ENCODE assay signal across 1 cellular context in the genomic region with DNA sequence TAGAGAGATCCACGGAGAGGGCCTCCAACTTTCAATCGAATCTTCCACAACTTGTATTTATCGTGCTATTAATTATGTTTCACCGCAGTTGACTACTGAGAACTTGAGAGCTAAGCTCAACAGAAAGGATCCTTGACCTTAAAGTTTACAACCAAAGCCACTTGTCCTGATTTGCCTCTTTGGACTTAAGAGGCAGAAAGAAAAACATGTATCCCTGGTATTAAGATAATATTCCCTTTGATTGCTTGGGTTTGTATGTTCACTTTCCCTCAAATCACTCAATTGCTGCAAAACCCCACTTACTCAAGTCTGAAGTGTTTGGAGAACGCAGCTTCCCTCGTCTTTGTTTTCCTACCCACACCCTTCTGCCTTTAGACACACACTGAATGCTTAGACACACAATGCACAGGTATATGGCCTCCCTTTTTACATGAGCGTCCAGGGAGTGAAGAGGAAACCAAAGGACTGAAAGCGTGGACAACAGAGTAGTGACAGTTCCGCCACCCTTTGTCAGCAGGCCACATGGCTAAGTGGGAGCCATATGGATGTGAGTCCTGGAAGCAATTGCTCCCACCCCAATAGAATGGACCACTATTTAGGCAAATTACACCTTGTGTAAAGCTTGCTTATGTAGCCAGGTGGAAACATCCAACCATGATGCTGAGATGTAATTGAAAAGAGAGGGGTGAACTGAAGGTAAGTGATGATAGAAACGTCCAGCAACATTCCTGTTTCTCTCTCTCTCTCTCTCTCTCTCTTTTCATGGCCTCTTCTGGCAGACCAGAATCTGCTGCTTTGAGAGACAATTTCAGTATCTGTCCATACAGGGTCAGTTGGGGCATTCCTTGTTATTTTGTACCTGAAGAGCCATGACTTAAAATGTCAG.
TF ChIP-seq lines count a peak whose summit lies in the region.

No MANE protein-coding gene starts in this region.

TF ChIP-seq in H1, 55 proteins besides CTCF, POLR2A, EP300 and RAD21 (continued from another document):
- TF ChIP-seq RFX5 (IDR thresholded peaks at IDR 0.05; ENCODE audit: borderline replicate concordance, low read depth, low read length) (no peak), RBBP5 (IDR thresholded peaks at IDR 0.05; ENCODE audit: borderline replicate concordance, low read depth, low read length) (no peak), CHD1 (IDR thresholded peaks at IDR 0.05; ENCODE audit: low read depth, low read length) (no peak), GABPA (IDR thresholded peaks at IDR 0.05; ENCODE audit: borderline replicate concordance, insufficient read depth, low read length) (no peak), SUZ12 (IDR thresholded peaks at IDR 0.05; ENCODE audit: low read length) (no peak), NRF1 (IDR thresholded peaks at IDR 0.05; ENCODE audit: low read depth, low read length) (no peak), SP1 (IDR thresholded peaks at IDR 0.05; ENCODE audit: low read depth, low read length) (no peak), CTBP2 (IDR thresholded peaks at IDR 0.05; ENCODE audit: borderline replicate concordance, insufficient read depth, insufficient read length, low read length) (no peak), ASH2L (IDR thresholded peaks at IDR 0.05; ENCODE audit: low read length) (no peak), ZNF274 (IDR thresholded peaks at IDR 0.05; ENCODE audit: borderline replicate concordance, extremely low read depth, low read length) (no peak)
